In genomic region chr13:23876265-23876664, GRCh38 we compare ENCODE assay signal across 8 cellular contexts. TPM values are rescaled to one million over a fixed set of nuclear protein-coding genes. Genes with fewer than 3 reads are reported as not detected.
DNase-seq lines count a peak whose midpoint lies in the region; ATAC-seq, FAIRE-seq and TF ChIP-seq lines count a peak whose summit lies in the region.

No MANE protein-coding gene starts in this region.

- H4K20me1 ChIP-seq in PC-3 (ENCODE audit: low read length), result no peaks in the 10 kb centered on the region

- ATAC-seq in PC-3 (peak; percentile 65), GM19467 (IDR thresholded peaks at IDR 0.05; ENCODE audit: unreplicated experiment) (no peak)

- no peak for TF ChIP-seq POLR2A in GM12891 (IDR thresholded peaks at IDR 0.05; ENCODE audit: low read depth, low read length)

- POLR2A ChIA-PET in PC-3 (lab: Charles Lee; ENCODE audit: unreplicated experiment), result no interaction called here

- DNase-seq in ACHN, result peak; percentile 22
- DNase-seq in GM12891 (ENCODE audit: insufficient read length, low spot score), result no peak
- DNase-seq in PC-3, result peak; percentile 47
- DNase-seq in foreskin melanocyte, result peak; percentile 16
- no peak for DNase-seq in mesenteric fat pad (ENCODE audit: low spot score)
- DNase-seq in activated CD8-positive, alpha-beta memory T cell treated with anti-CD3 and anti-CD28 coated beads, Interleukin-2, amount 50 U/mL, for 4 hours, result no peak
- DNase-seq in NCI-H146 (lab: John Stamatoyannopoulos, UW), result no peak

- in situ Hi-C loops in ACHN (cut with HindIII; ENCODE audit: low pct_ligation_motif_present, low pct_unique_long_range_greater_than_20kb, low sequenced_read_pairs), result no loop called here

- no peaks in the 10 kb centered on the region for H3K27me3 ChIP-seq in PC-3 (ENCODE audit: low read length)

- peaks cover 4% of the 10 kb centered on the region for H3K4me1 ChIP-seq in PC-3 (ENCODE audit: insufficient read depth, low read length)

- H3K27ac ChIP-seq in PC-3 (ENCODE audit: low read length), result no peak overlapping the region

- intact Hi-C loops in PC-3 (cut with micrococcal nuclease), result no loop called here

- H3K9me2 ChIP-seq in PC-3 (replicated peaks; ENCODE audit: low read length), result no peaks in the 10 kb centered on the region

- H3K36me3 ChIP-seq in PC-3 (ENCODE audit: low read depth, low read length), result 0 out of 2 replicates have a peak, but pooled peaks cover 4% of the 10 kb centered on the region

- H3K79me2 ChIP-seq in PC-3 (ENCODE audit: low read length), result no peaks in the 10 kb centered on the region

- no peaks in the 10 kb centered on the region for H3K9me3 ChIP-seq in PC-3 (ENCODE audit: low read length)

- CTCF ChIA-PET in PC-3 (lab: Charles Lee), result no interaction called here

- FAIRE-seq in GM12891 (lab: Jason Lieb, UNC), result peak; percentile 80

- BruUV-seq in PC-3 (replicated peaks; lab: Mats Ljungman, UMichigan), result no TSS peak

- peak; percentile 64 for TF ChIP-seq CTCF in PC-3 (conservative IDR thresholded peaks at IDR 0.05; ENCODE audit: low read depth, low read length)

- H3K4me3 ChIP-seq in PC-3 (ENCODE audit: low read length), result no peak overlapping the region

- H3F3A ChIP-seq in PC-3 (ENCODE audit: low read length, unreplicated experiment), result no peaks in the 10 kb centered on the region

- no peak overlapping the region for H2AFZ ChIP-seq in PC-3 (ENCODE audit: low read length)

- no peak overlapping the region for H3K9ac ChIP-seq in PC-3 (ENCODE audit: low read length)

- no peak overlapping the region for H3K4me2 ChIP-seq in PC-3 (ENCODE audit: low read length)

TF ChIP-seq in GM12891, 5 proteins besides CTCF, POLR2A, EP300 and RAD21:
- TF ChIP-seq TAF1 (IDR thresholded peaks at IDR 0.05; ENCODE audit: low read depth, low read length) (no peak), POU2F2 (IDR thresholded peaks at IDR 0.05; ENCODE audit: low read depth, low read length) (no peak), PAX5 (IDR thresholded peaks at IDR 0.05; ENCODE audit: insufficient read depth, low read length, severe bottlenecking) (no peak)
TF ChIP-seq in GM12891: peak in this region for 0.

RNA-seq across cellular contexts. Expression of gene MIPEP, which starts 12.9 kb away (rescaled TPM):
- polyA plus RNA-seq in GM12891 (2012; ENCODE audit: low read depth, missing spikeins), result 26.9 TPM
- total RNA-seq in PC-3 (2014; rRNA removed), result 30.5 and 31.0 TPM in 2 replicates
- total RNA-seq in mesenteric fat pad, result 9.9 TPM

RNA-seq across cellular contexts. Expression of gene C1QTNF9B, which starts 21.0 kb away (rescaled TPM):
- 0.21 TPM for polyA plus RNA-seq in GM12891 (2012; ENCODE audit: low read depth, missing spikeins)
- 0.23 TPM in 1 of 2 replicates, not detected in the other for total RNA-seq in PC-3 (2014; rRNA removed)
- total RNA-seq in mesenteric fat pad, result not detected

Comparison
In these comparisons a context has a peak if more than half of its experiments do, and no peak if none do; other contexts are left out.
1. DNase-seq: peak in ACHN (single experiment), PC-3 (single experiment) and foreskin melanocyte (single experiment); none in GM12891 (single experiment), mesenteric fat pad (single experiment), activated CD8-positive, alpha-beta memory T cell treated with anti-CD3 and anti-CD28 coated beads, Interleukin-2, amount 50 U/mL, for 4 hours (single experiment) and NCI-H146 (single experiment).